ENCODE assay signal across 26 cellular contexts in genomic region chr15:85429522-85429921, GRCh38. TPM values are rescaled to one million over a fixed set of nuclear protein-coding genes. Genes with fewer than 3 reads are reported as not detected.
DNase-seq lines count a peak whose midpoint lies in the region; ATAC-seq and TF ChIP-seq lines count a peak whose summit lies in the region.
"Had no signal": no experiment of that assay in that cellular context is flagged by ENCODE, and none has a peak within 500 bp of the region (broad histone marks: within the 10 kb centered on the region; RNA-seq: fewer than 3 reads in every experiment).

No MANE protein-coding gene starts in this region.

- intact Hi-C loops in CD8-positive, alpha-beta T cell (cut with DNase I, micrococcal nuclease) = loop anchor here in 1 of 2 experiments (2.0 kb wide), 1 partner anchor 23 kb away; no protein-coding TSS in a partner anchor
- intact Hi-C loops in posterior vena cava (cut with DNase I) = no loop called here

- no peaks in the 10 kb centered on the region for H3K27me3 ChIP-seq in CD8-positive, alpha-beta T cell (ENCODE audit: insufficient read depth, low read length)
- H3K27me3 ChIP-seq in neural progenitor cell = no peaks in the 10 kb centered on the region
- H3K27me3 ChIP-seq: BLaER1 had no signal

- POLR2A ChIA-PET in CD8-positive, alpha-beta T cell (lab: Charles Lee) = no interaction called here

- H3K9me3 Mint-ChIP-seq in CD8-positive, alpha-beta T cell = no peaks in the 10 kb centered on the region
- peaks cover 62% of the 10 kb centered on the region for H3K9me3 Mint-ChIP-seq in neural progenitor cell
- H3K9me3 Mint-ChIP-seq: CD4-positive, alpha-beta T cell; HFFc6 had no signal

- no peak overlapping the region for H3K4me3 Mint-ChIP-seq in CD8-positive, alpha-beta T cell
- H3K4me3 Mint-ChIP-seq in T-helper 17 cell (peak overlapping the region; percentile 12), neural progenitor cell (no peak overlapping the region)
- H3K4me3 Mint-ChIP-seq: CD4-positive, alpha-beta T cell; H9; HFFc6 had no signal

- no peaks in the 10 kb centered on the region for H3K9me3 ChIP-seq in CD8-positive, alpha-beta T cell (ENCODE audit: low read length)
- no peaks in the 10 kb centered on the region for H3K9me3 ChIP-seq in T-helper 17 cell (ENCODE audit: control insufficient read depth, low read length, poor library complexity, severe bottlenecking)
- H3K9me3 ChIP-seq in neural progenitor cell (ENCODE audit: low read depth) = no peaks in the 10 kb centered on the region
- H3K9me3 ChIP-seq: Caco-2 had no signal

- H2AFZ ChIP-seq in neural progenitor cell (replicated peaks) = no peak overlapping the region

- DNase-seq in NCI-H82 (lab: John Stamatoyannopoulos, UW) (peak; percentile 57), NCI-H82 treated with DMSO at 0.1 percent for 48 hours (lab: John Stamatoyannopoulos, UW; ENCODE audit: unreplicated experiment) (no peak), T-helper 17 cell (no peak), neural progenitor cell (ENCODE audit: low spot score) (no peak), posterior vena cava (ENCODE audit: low spot score) (no peak)
- no peak for DNase-seq in CD8-positive, alpha-beta T cell
- DNase-seq: ACHN; Caco-2; CD4-positive, alpha-beta T cell; DMS 273 treated with DMSO at 0.1 percent for 48 hours; DMS79 treated with DMSO at 0.1 percent for 48 hours; H9; HFFc6; KG1; NCI-H1105; NCI-H146; NCI-H2029 treated with DMSO at 0.1 percent for 48 hours; NCI-H226; NCI-H510A treated with DMSO at 0.1 percent for 48 hours; NCI-H748 treated with DMSO at 0.1 percent for 48 hours; OCI-M1 had no signal

- peaks cover 18% of the 10 kb centered on the region for H3F3A ChIP-seq in neural progenitor cell (ENCODE audit: low read depth)

- ATAC-seq in CD8-positive, alpha-beta T cell = no peak
- ATAC-seq in T-helper 17 cell (no peak), HG03135 (IDR thresholded peaks at IDR 0.05; ENCODE audit: unreplicated experiment) (no peak), HG03457 (IDR thresholded peaks at IDR 0.05; ENCODE audit: unreplicated experiment) (no peak)
- ATAC-seq: SK-N-SH treated with all-trans-retinoic acid at 6 μM for 48 hours had no signal

- H3K27ac Mint-ChIP-seq in CD8-positive, alpha-beta T cell = peak overlapping the region; percentile 29
- H3K27ac Mint-ChIP-seq in T-helper 17 cell = peak overlapping the region; percentile 21
- no peak overlapping the region for H3K27ac Mint-ChIP-seq in neural progenitor cell
- H3K27ac Mint-ChIP-seq: CD4-positive, alpha-beta T cell; HFFc6 had no signal

- H3K4me1 ChIP-seq in CD8-positive, alpha-beta T cell (ENCODE audit: insufficient read depth, low read length) = peaks cover 20% of the 10 kb centered on the region
- H3K4me1 ChIP-seq in neural progenitor cell = peaks cover 27% of the 10 kb centered on the region
- H3K4me1 ChIP-seq: BLaER1 had no signal

- TF ChIP-seq CTCF in CD8-positive, alpha-beta T cell (IDR thresholded peaks at IDR 0.05) = no peak
- no peak for TF ChIP-seq CTCF in neural progenitor cell (IDR thresholded peaks at IDR 0.05)

- peaks cover 91% of the 10 kb centered on the region for H3K79me2 ChIP-seq in neural progenitor cell (ENCODE audit: low read depth)

- peaks cover 34% of the 10 kb centered on the region for H4K20me1 ChIP-seq in neural progenitor cell (ENCODE audit: low read depth)

- CTCF ChIA-PET in CD8-positive, alpha-beta T cell (lab: Charles Lee) = no interaction called here

- no peaks in the 10 kb centered on the region for H3K36me3 ChIP-seq in CD8-positive, alpha-beta T cell (ENCODE audit: insufficient read depth, low read length)
- no peaks in the 10 kb centered on the region for H3K36me3 ChIP-seq in neural progenitor cell
- H3K36me3 ChIP-seq: BLaER1 had no signal

- H3K4me1 Mint-ChIP-seq in CD8-positive, alpha-beta T cell (ENCODE audit: low read depth) = peaks cover 63% of the 10 kb centered on the region
- H3K4me1 Mint-ChIP-seq in T-helper 17 cell = peaks cover 46% of the 10 kb centered on the region
- H3K4me1 Mint-ChIP-seq in neural progenitor cell = no peaks in the 10 kb centered on the region

- H3K27ac ChIP-seq in CD8-positive, alpha-beta T cell (ENCODE audit: low read depth, low read length) = no peak overlapping the region
- H3K27ac ChIP-seq in neural progenitor cell = peak overlapping the region; percentile 55
- H3K27ac ChIP-seq: 22Rv1, BLaER1 had no signal

- no peaks in the 10 kb centered on the region for H3K27me3 Mint-ChIP-seq in CD8-positive, alpha-beta T cell (ENCODE audit: low read depth)
- no peaks in the 10 kb centered on the region for H3K27me3 Mint-ChIP-seq in T-helper 17 cell
- H3K27me3 Mint-ChIP-seq in neural progenitor cell (ENCODE audit: insufficient read depth, low read depth) = peaks cover 4% of the 10 kb centered on the region
- H3K27me3 Mint-ChIP-seq: CD4-positive, alpha-beta T cell had no signal

- H3K9ac ChIP-seq in neural progenitor cell = no peak overlapping the region
- H3K9ac ChIP-seq: BLaER1 had no signal

- no peaks in the 10 kb centered on the region for H3K36me3 Mint-ChIP-seq in CD8-positive, alpha-beta T cell
- no peaks in the 10 kb centered on the region for H3K36me3 Mint-ChIP-seq in T-helper 17 cell (ENCODE audit: low read depth)
- peaks cover 49% of the 10 kb centered on the region for H3K36me3 Mint-ChIP-seq in neural progenitor cell

- H3K4me3 ChIP-seq in CD8-positive, alpha-beta T cell (ENCODE audit: low read depth, low read length) = no peak overlapping the region
- H3K4me3 ChIP-seq in neural progenitor cell = no peak overlapping the region
- H3K4me3 ChIP-seq: BLaER1 had no signal

- peak overlapping the region; percentile 20 for H3K4me2 ChIP-seq in neural progenitor cell
- H3K4me2 ChIP-seq: BLaER1 had no signal

RNA-seq across cellular contexts. Expression of gene AKAP13, which starts 49.1 kb away (rescaled TPM):
- total RNA-seq in CD8-positive, alpha-beta T cell = 100 to 1,000 TPM; 255 to 267 TPM
- total RNA-seq in T-helper 17 cell (100 to 1,000 TPM; 426 to 437 TPM), neural progenitor cell (ENCODE audit: low replicate concordance) (69.0 and 73.8 TPM in 2 replicates), posterior vena cava (100 to 1,000 TPM; 214 TPM)
